In the genomic region with DNA sequence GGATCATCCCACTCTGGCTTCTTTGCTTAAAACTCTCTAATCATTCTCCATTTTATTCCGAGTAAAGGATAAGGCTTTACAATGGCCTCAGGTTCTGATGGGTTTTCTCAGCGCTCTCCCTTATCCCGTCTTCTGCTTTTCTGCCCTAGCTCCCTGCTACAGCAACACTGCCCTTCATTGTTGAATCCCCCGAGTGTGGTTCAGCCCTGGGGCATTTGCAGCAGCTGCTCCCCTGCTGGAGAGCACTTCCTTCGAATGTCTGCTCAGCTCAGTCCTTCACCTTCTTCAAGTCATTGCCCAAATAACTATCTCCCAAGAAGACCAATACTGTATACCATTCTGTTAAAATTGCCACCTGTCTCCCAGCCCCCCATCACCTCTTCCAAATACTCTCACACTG, we compare ENCODE assay signal across 27 cellular contexts.
"Had no signal": no experiment of that assay in that cellular context is flagged by ENCODE, and none has a peak within 500 bp of the region (broad histone marks: within the 10 kb centered on the region; RNA-seq: fewer than 3 reads in every experiment).

No MANE protein-coding gene starts in this region.

- H3K27ac ChIP-seq: VCaP had no signal

- DNase-seq: activated CD4-positive, alpha-beta memory T cell treated with anti-CD3 and anti-CD28 coated beads, Interleukin-2, amount 10 ng/mL, durations not matched to agents 7 days and 5 days; activated CD4-positive, alpha-beta T cell treated with anti-CD3 and anti-CD28 coated beads for 1 hour; activated CD4-positive, alpha-beta T cell treated with anti-CD3 and anti-CD28 coated beads for 48 hours; activated CD4-positive, CD25-positive, alpha-beta regulatory T cell; activated CD8-positive, alpha-beta memory T cell treated with anti-CD3 and anti-CD28 coated beads for 24 hours; activated CD8-positive, alpha-beta memory T cell treated with anti-CD3 and anti-CD28 coated beads, Interleukin-2, amount 10 ng/mL, durations not matched to agents 7 days and 5 days; activated CD8-positive, alpha-beta memory T cell treated with anti-CD3 and anti-CD28 coated beads, Interleukin-2, amount 50 U/mL, for 48 hours; activated effector memory CD4-positive, alpha-beta T cell treated with Interleukin-2 at 50 U/mL for 16 hours; activated naive CD4-positive, alpha-beta T cell treated with anti-CD3 and anti-CD28 coated beads, Interleukin-2, amount 10 ng/mL, durations not matched to agents 7 days and 5 days; activated naive CD8-positive, alpha-beta T cell treated with anti-CD3 and anti-CD28 coated beads, Interleukin-2, amount 50 U/mL, for 24 hours; activated T-cell treated with anti-CD3 and anti-CD28 coated beads, Interleukin-2, amount 50 U/mL, for 48 hours; Karpas-422; KBM-7; NCI-H1105; NCI-H1417 treated with DMSO at 0.1 percent for 48 hours; NCI-H187 treated with DMSO at 0.1 percent for 48 hours; NCI-H2081; NCI-H345; NCI-H524 treated with DMSO at 0.1 percent for 48 hours; RPMI8226; SIG-M5; SW 1271; T-helper 1 cell; T-helper 2 cell; T-helper 9 cell had no signal

- ATAC-seq: activated CD8-positive, alpha-beta memory T cell treated with anti-CD3 and anti-CD28 coated beads, Interleukin-2, amount 10 ng/mL, durations not matched to agents 7 days and 5 days; activated naive CD8-positive, alpha-beta T cell treated with anti-CD3 and anti-CD28 coated beads, Interleukin-2, amount 50 U/mL, for 24 hours; Panc1 had no signal
